In the genomic region with DNA sequence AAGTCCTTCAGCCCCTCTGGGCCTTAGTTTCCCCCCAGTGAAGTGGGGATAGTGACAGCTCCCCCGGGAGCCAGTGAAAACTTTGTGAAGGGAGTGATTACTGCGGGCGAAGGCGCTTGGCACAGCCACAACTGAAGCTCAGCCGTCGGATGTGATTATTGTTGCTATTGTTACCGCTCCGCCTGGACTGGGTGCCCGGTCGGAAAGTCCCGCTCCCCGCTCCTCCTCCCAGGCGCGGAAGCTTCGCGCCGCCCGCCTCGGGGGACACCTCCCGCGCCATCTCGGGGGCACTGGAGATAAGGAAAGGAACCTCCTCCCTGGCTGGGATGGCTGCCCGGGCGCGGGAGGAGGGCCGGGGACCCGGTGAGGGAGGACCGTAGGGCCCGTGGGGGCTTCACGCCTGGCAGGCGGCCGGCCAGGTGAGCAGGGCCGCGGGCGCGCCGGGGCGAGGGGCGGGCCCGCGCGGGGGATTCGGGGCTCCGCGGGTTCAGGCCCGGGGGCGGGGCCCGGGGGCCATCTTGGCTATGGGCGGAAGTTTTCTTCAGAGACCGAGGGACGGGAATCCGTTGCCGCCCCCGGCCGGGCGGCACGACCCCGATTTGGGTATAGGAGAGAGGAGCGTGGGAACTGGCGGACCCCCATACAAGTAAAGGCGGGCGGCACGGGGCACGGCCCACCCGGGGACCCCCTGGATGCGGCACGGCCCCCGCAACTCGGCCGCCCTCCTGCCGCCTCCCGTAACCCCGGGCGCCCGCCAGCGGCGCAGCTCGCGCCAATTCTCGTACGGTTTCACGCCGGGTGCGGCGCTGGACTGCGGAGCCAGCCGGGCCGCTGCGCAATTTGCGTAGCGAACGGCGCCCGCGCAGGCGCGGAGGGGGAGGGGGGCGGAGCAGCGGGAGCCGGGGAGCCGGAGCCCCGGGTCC, we compare ENCODE assay signal across 8 cellular contexts. TPM values are rescaled to one million over a fixed set of nuclear protein-coding genes. Genes with fewer than 3 reads are reported as not detected.
DNase-seq lines count a peak whose midpoint lies in the region; ATAC-seq and TF ChIP-seq lines count a peak whose summit lies in the region.

A gene with protein sequence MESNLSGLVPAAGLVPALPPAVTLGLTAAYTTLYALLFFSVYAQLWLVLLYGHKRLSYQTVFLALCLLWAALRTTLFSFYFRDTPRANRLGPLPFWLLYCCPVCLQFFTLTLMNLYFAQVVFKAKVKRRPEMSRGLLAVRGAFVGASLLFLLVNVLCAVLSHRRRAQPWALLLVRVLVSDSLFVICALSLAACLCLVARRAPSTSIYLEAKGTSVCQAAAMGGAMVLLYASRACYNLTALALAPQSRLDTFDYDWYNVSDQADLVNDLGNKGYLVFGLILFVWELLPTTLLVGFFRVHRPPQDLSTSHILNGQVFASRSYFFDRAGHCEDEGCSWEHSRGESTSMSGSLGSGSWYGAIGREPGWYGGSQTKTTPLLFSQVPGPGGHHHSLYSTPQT (plus strand): TSS at position 887 of the 923 bp plus-strand sequence. CDS start 677 bp downstream, outside the sequence.

- H3K9me3 ChIP-seq in endodermal cell (ENCODE audit: control insufficient read depth, low read length), result no peaks in the 10 kb centered on the region
- H3K9me3 ChIP-seq in mesodermal cell (ENCODE audit: control insufficient read depth, low read length), result no peaks in the 10 kb centered on the region

- peaks cover 17% of the 10 kb centered on the region for H3K27me3 Mint-ChIP-seq in endodermal cell (ENCODE audit: insufficient read depth)

- DNase-seq in CD1c-positive myeloid dendritic cell (ENCODE audit: extremely low spot score) (peak; percentile 92), NOMO-1 treated with DMSO at 0.1 percent for 48 hours (lab: John Stamatoyannopoulos, UW; ENCODE audit: unreplicated experiment) (peak; percentile 63), endodermal cell (peak; percentile 92)
- DNase-seq in activated CD8-positive, alpha-beta memory T cell treated with anti-CD3 and anti-CD28 coated beads, Interleukin-2, amount 50 U/mL, for 1 hour (ENCODE audit: extremely low read depth), result peak; percentile 50
- peak; percentile 83 to 86 for DNase-seq in stimulated activated CD8-positive, alpha-beta memory T cell treated with anti-CD3 and anti-CD28 coated beads, Interleukin-15, amount 100 ng/mL, for 48 hours (ENCODE audit: low read depth in 2 of 2)

- peaks cover 19% of the 10 kb centered on the region for H3K36me3 Mint-ChIP-seq in endodermal cell (ENCODE audit: low read depth)

- H3K4me3 ChIP-seq in endodermal cell (ENCODE audit: low read length) (peak within 1 kb of the TSS; percentile 84), mesodermal cell (ENCODE audit: extremely low read depth, insufficient read depth, low read length, poor library complexity, severe bottlenecking) (peak within 1 kb of the TSS; percentile 66)

- peaks cover 10% of the 10 kb centered on the region for H3K36me3 ChIP-seq in endodermal cell (ENCODE audit: control insufficient read depth, insufficient read depth, low read length)
- peaks cover 11% of the 10 kb centered on the region for H3K36me3 ChIP-seq in mesodermal cell (ENCODE audit: control insufficient read depth, insufficient read depth, low read length)

- H3K27ac ChIP-seq in endodermal cell (ENCODE audit: low read depth, low read length) (peak within 1 kb of the TSS; percentile 9), mesodermal cell (ENCODE audit: low read depth, low read length, severe bottlenecking) (peak within 1 kb of the TSS; percentile 88)

- peak within 1 kb of the TSS; percentile 87 for H3K27ac Mint-ChIP-seq in endodermal cell

- ATAC-seq in GM19438 (IDR thresholded peaks at IDR 0.05; ENCODE audit: low read depth, unreplicated experiment) (peak; percentile 59), HG03558 (IDR thresholded peaks at IDR 0.05; ENCODE audit: extremely low read depth, unreplicated experiment) (peak; percentile 33)

- H3K9ac ChIP-seq in endodermal cell (ENCODE audit: extremely low read depth, low read length, poor library complexity, severe bottlenecking), result peak within 1 kb of the TSS; percentile 28

- H3K27me3 ChIP-seq in endodermal cell (ENCODE audit: control insufficient read depth, insufficient read depth, low read length, poor library complexity, severe bottlenecking), result peaks cover 10% of the 10 kb centered on the region

- TF ChIP-seq CTCF in endodermal cell (conservative IDR thresholded peaks at IDR 0.05), result no peak

- no peaks in the 10 kb centered on the region for H3K4me1 ChIP-seq in endodermal cell (ENCODE audit: control insufficient read depth, insufficient read depth, low read length)
- peaks cover 8% of the 10 kb centered on the region for H3K4me1 ChIP-seq in mesodermal cell (ENCODE audit: control insufficient read depth, insufficient read depth, low read length, poor library complexity, severe bottlenecking)

- H3K4me3 Mint-ChIP-seq in endodermal cell, result peak within 1 kb of the TSS; percentile 69

- H3K9me3 Mint-ChIP-seq in endodermal cell, result no peaks in the 10 kb centered on the region

- 0% methylated on average over 22 to 100 of the region's 102 CpGs for WGBS in endodermal cell (ENCODE audit: insufficient coverage in 1 of 2, insufficient read length in 1 of 2), 2 experiments
- WGBS in mesodermal cell (ENCODE audit: insufficient coverage in 2 of 2), 2 experiments, result 1 to 2% methylated on average over 48 to 64 of the region's 102 CpGs

- peaks cover 4% of the 10 kb centered on the region for H3K4me1 Mint-ChIP-seq in endodermal cell

RNA-seq across cellular contexts. Expression of the gene that starts here (rescaled TPM):
- 10 to 100 TPM; 57.7 to 58.4 TPM for total RNA-seq in endodermal cell
- polyA plus RNA-seq in endodermal cell (2013, experiment 1 of 2), result 40.8 TPM
- 34.5 TPM for polyA plus RNA-seq in endodermal cell (2013, experiment 2 of 2)
- 34.8 TPM for polyA plus RNA-seq in mesodermal cell (2013, experiment 1 of 2)
- polyA plus RNA-seq in mesodermal cell (2013, experiment 2 of 2), result 29.7 TPM

Comparison
In these comparisons a context has a peak if more than half of its experiments do, and no peak if none do; other contexts are left out.
1. Peak in every context shown above with its lines: DNase-seq, ATAC-seq, H3K4me3 ChIP-seq and H3K27ac ChIP-seq.